1 cellular context compared by ENCODE assay signal in genomic region chr22:30402036-30402759, GRCh38.
TF ChIP-seq lines count a peak whose summit lies in the region.

No MANE protein-coding gene starts in this region.

TF ChIP-seq in WTC11, 78 proteins besides CTCF, POLR2A, EP300 and RAD21 (continued from another document):
- TF ChIP-seq, protein P1, sequence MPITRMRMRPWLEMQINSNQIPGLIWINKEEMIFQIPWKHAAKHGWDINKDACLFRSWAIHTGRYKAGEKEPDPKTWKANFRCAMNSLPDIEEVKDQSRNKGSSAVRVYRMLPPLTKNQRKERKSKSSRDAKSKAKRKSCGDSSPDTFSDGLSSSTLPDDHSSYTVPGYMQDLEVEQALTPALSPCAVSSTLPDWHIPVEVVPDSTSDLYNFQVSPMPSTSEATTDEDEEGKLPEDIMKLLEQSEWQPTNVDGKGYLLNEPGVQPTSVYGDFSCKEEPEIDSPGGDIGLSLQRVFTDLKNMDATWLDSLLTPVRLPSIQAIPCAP (CRISPR knock-in tag; IDR thresholded peaks at IDR 0.05) = no peak
- TF ChIP-seq RELA (CRISPR knock-in tag; IDR thresholded peaks at IDR 0.05; ENCODE audit: borderline replicate concordance) (no peak), ZNF423 (CRISPR knock-in tag; IDR thresholded peaks at IDR 0.05) (peak; percentile 48; the same call in 1 of the 2 replicates)
